38 cellular contexts compared by ENCODE assay signal in the genomic region with DNA sequence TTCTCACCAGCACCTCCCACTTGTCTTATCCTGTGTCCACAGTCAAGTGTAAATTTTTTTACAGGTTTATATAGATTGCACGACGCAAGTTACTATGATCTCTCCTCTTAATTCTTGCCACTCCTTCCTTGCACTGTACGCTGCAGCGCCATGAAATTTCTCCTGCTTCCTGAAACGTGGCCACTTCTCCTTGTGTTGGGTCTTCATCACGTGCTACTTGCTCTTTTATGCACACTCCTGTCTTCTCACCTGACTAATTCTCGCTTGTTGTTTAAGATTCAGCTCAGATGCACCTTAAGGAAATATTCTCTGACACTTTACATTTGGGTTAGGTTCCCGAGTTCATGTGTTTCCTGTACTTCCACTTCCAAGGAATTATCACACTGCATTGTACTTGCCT.
"Had no signal": no experiment of that assay in that cellular context is flagged by ENCODE, and none has a peak within 500 bp of the region (broad histone marks: within the 10 kb centered on the region; RNA-seq: fewer than 3 reads in every experiment).

No MANE protein-coding gene starts in this region.

- H3K9me3 ChIP-seq: adrenal gland, ascending aorta, body of pancreas had no signal

- DNase-seq: activated effector memory CD4-positive, alpha-beta T cell treated with anti-CD3 and anti-CD28 coated beads, Interleukin-2, amount 50 U/mL, for 16 hours; activated effector memory CD4-positive, alpha-beta T cell treated with Interleukin-2 at 50 U/mL for 16 hours; activated gamma-delta T cell; activated gamma-delta T cell treated with Interleukin-2 at 50 U/mL for 16 hours; activated naive CD4-positive, alpha-beta T cell; activated naive CD4-positive, alpha-beta T cell treated with anti-CD3 and anti-CD28 coated beads for 36 hours; activated naive CD4-positive, alpha-beta T cell treated with anti-CD3 and anti-CD28 coated beads, Interleukin-2, amount 10 ng/mL, durations not matched to agents 7 days and 5 days; activated naive CD4-positive, alpha-beta T cell treated with anti-CD3 and anti-CD28 coated beads, Interleukin-2, amount 50 U/mL, for 16 hours; activated naive CD4-positive, alpha-beta T cell treated with Interleukin-2 at 50 U/mL for 16 hours; activated naive CD8-positive, alpha-beta T cell treated with anti-CD3 and anti-CD28 coated beads for 36 hours; activated naive CD8-positive, alpha-beta T cell treated with anti-CD3 and anti-CD28 coated beads, Interleukin-2, amount 10 ng/mL, durations not matched to agents 7 days and 5 days; activated naive CD8-positive, alpha-beta T cell treated with anti-CD3 and anti-CD28 coated beads, Interleukin-2, amount 50 U/mL, for 24 hours; activated T-cell treated with anti-CD3 and anti-CD28 coated beads, Interleukin-2, amount 50 U/mL, for 1 hour; activated T-cell treated with anti-CD3 and anti-CD28 coated beads, Interleukin-2, amount 50 U/mL, for 24 hours; activated T-cell treated with anti-CD3 and anti-CD28 coated beads, Interleukin-2, amount 50 U/mL, for 4 hours; activated T-cell treated with anti-CD3 and anti-CD28 coated beads, Interleukin-2, amount 50 U/mL, for 48 hours; activated T-cell treated with anti-CD3 and anti-CD28 coated beads, Interleukin-2, amount 50 U/mL, for 72 hours; adrenal gland; amygdala; anterior cingulate cortex; aorta; body of pancreas; brain microvascular endothelial cell; caudate nucleus; central memory CD4-positive, alpha-beta T cell; cerebellar nuclear complex had no signal

- ATAC-seq: activated naive CD4-positive, alpha-beta T cell treated with anti-CD3 and anti-CD28 coated beads, Interleukin-2, amount 50 U/mL, for 72 hours; activated naive CD8-positive, alpha-beta T cell treated with anti-CD3 and anti-CD28 coated beads, Interleukin-2, amount 50 U/mL, for 24 hours; activated T-cell treated with anti-CD3 and anti-CD28 coated beads, Interleukin-2, amount 50 U/mL, for 4 hours; activated T-cell treated with anti-CD3 and anti-CD28 coated beads, Interleukin-2, amount 50 U/mL, for 72 hours; activated T-helper 17 cell treated with anti-CD3 and anti-CD28 coated beads, Interleukin-2, amount 50 U/mL, for 72 hours; body of pancreas had no signal

- FAIRE-seq: astrocyte had no signal

- H3K4me1 Mint-ChIP-seq: activated naive CD4-positive, alpha-beta T cell treated with anti-CD3 and anti-CD28 coated beads, Interleukin-2, amount 10 ng/mL, durations not matched to agents 7 days and 5 days; activated naive CD4-positive, alpha-beta T cell treated with anti-CD3 and anti-CD28 coated beads, Interleukin-2, amount 50 U/mL, for 24 hours; activated naive CD8-positive, alpha-beta T cell treated with anti-CD3 and anti-CD28 coated beads for 36 hours; activated naive CD8-positive, alpha-beta T cell treated with anti-CD3 and anti-CD28 coated beads, Interleukin-2, amount 10 ng/mL, durations not matched to agents 7 days and 5 days; activated T-helper 17 cell treated with anti-CD3 and anti-CD28 coated beads, Interleukin-2, amount 50 U/mL, for 72 hours; central memory CD8-positive, alpha-beta T cell had no signal

- H3K4me1 ChIP-seq: adrenal gland, ascending aorta, body of pancreas, breast epithelium had no signal

- H3K4me3 ChIP-seq: adrenal gland, ascending aorta, body of pancreas, breast epithelium, cardiac muscle cell had no signal

- H3K27me3 Mint-ChIP-seq: activated naive CD4-positive, alpha-beta T cell treated with anti-CD3 and anti-CD28 coated beads, Interleukin-2, amount 10 ng/mL, durations not matched to agents 7 days and 5 days; activated naive CD4-positive, alpha-beta T cell treated with anti-CD3 and anti-CD28 coated beads, Interleukin-2, amount 50 U/mL, for 24 hours; activated naive CD8-positive, alpha-beta T cell; activated naive CD8-positive, alpha-beta T cell treated with anti-CD3 and anti-CD28 coated beads for 36 hours; activated naive CD8-positive, alpha-beta T cell treated with anti-CD3 and anti-CD28 coated beads, Interleukin-2, amount 10 ng/mL, durations not matched to agents 7 days and 5 days; activated naive CD8-positive, alpha-beta T cell treated with anti-CD3 and anti-CD28 coated beads, Interleukin-2, amount 50 U/mL, for 24 hours; activated T-cell treated with anti-CD3 and anti-CD28 coated beads, Interleukin-2, amount 50 U/mL, for 24 hours; activated T-helper 17 cell treated with anti-CD3 and anti-CD28 coated beads, Interleukin-2, amount 50 U/mL, for 72 hours; brain; central memory CD8-positive, alpha-beta T cell had no signal

- H3K27me3 ChIP-seq: adrenal gland, ascending aorta, body of pancreas, brain microvascular endothelial cell, breast epithelium, cardiac muscle cell had no signal

- H3K27ac ChIP-seq: adrenal gland, ascending aorta, body of pancreas, brain microvascular endothelial cell, breast epithelium, cardiac muscle cell had no signal

- H3K9me3 Mint-ChIP-seq: activated naive CD4-positive, alpha-beta T cell treated with anti-CD3 and anti-CD28 coated beads for 36 hours; activated naive CD4-positive, alpha-beta T cell treated with anti-CD3 and anti-CD28 coated beads, Interleukin-2, amount 10 ng/mL, durations not matched to agents 7 days and 5 days; activated naive CD4-positive, alpha-beta T cell treated with anti-CD3 and anti-CD28 coated beads, Interleukin-2, amount 50 U/mL, for 24 hours; activated naive CD4-positive, alpha-beta T cell treated with anti-CD3 and anti-CD28 coated beads, Interleukin-2, amount 50 U/mL, for 72 hours; activated naive CD8-positive, alpha-beta T cell treated with anti-CD3 and anti-CD28 coated beads for 36 hours; activated naive CD8-positive, alpha-beta T cell treated with anti-CD3 and anti-CD28 coated beads, Interleukin-2, amount 10 ng/mL, durations not matched to agents 7 days and 5 days; activated naive CD8-positive, alpha-beta T cell treated with anti-CD3 and anti-CD28 coated beads, Interleukin-2, amount 50 U/mL, for 24 hours; activated T-cell treated with anti-CD3 and anti-CD28 coated beads, Interleukin-2, amount 50 U/mL, for 24 hours; activated T-cell treated with anti-CD3 and anti-CD28 coated beads, Interleukin-2, amount 50 U/mL, for 4 hours; activated T-cell treated with anti-CD3 and anti-CD28 coated beads, Interleukin-2, amount 50 U/mL, for 72 hours; activated T-helper 1 cell treated with anti-CD3 and anti-CD28 coated beads, Interleukin-12 subunit alpha, Interleukin-12 subunit beta, Interleukin-2, Interleukin-4 antibody, amounts not matched to agents 30 ng/mL and 10 ng/mL and 1 ng/mL, durations not matched to agents 14 hours and 24 hours and 36 hours; activated T-helper 17 cell treated with anti-CD3 and anti-CD28 coated beads, Interleukin-2, amount 50 U/mL, for 72 hours; activated T-helper 2 cell treated with anti-CD3 and anti-CD28 coated beads, Interferon-gamma antibody, Interleukin-2, Interleukin-4, amounts not matched to agents 10 μg/mL and 5 μg/mL and 100 μg/mL, durations not matched to agents 14 hours and 24 hours and 36 hours; central memory CD8-positive, alpha-beta T cell had no signal

- H3K36me3 Mint-ChIP-seq: activated naive CD4-positive, alpha-beta T cell treated with anti-CD3 and anti-CD28 coated beads, Interleukin-2, amount 50 U/mL, for 72 hours; brain had no signal

- H3K36me3 ChIP-seq: adrenal gland, brain microvascular endothelial cell, breast epithelium, cardiac muscle cell had no signal

- H3K27ac Mint-ChIP-seq: activated naive CD4-positive, alpha-beta T cell treated with anti-CD3 and anti-CD28 coated beads for 36 hours; activated naive CD4-positive, alpha-beta T cell treated with anti-CD3 and anti-CD28 coated beads, Interleukin-2, amount 10 ng/mL, durations not matched to agents 7 days and 5 days; activated naive CD4-positive, alpha-beta T cell treated with anti-CD3 and anti-CD28 coated beads, Interleukin-2, amount 50 U/mL, for 24 hours; activated naive CD4-positive, alpha-beta T cell treated with anti-CD3 and anti-CD28 coated beads, Interleukin-2, amount 50 U/mL, for 72 hours; activated naive CD8-positive, alpha-beta T cell; activated naive CD8-positive, alpha-beta T cell treated with anti-CD3 and anti-CD28 coated beads for 36 hours; activated naive CD8-positive, alpha-beta T cell treated with anti-CD3 and anti-CD28 coated beads, Interleukin-2, amount 10 ng/mL, durations not matched to agents 7 days and 5 days; activated naive CD8-positive, alpha-beta T cell treated with anti-CD3 and anti-CD28 coated beads, Interleukin-2, amount 50 U/mL, for 24 hours; activated T-cell treated with anti-CD3 and anti-CD28 coated beads, Interleukin-2, amount 50 U/mL, for 24 hours; activated T-cell treated with anti-CD3 and anti-CD28 coated beads, Interleukin-2, amount 50 U/mL, for 72 hours; activated T-helper 1 cell treated with anti-CD3 and anti-CD28 coated beads, Interleukin-12 subunit alpha, Interleukin-12 subunit beta, Interleukin-2, Interleukin-4 antibody, amounts not matched to agents 30 ng/mL and 10 ng/mL and 1 ng/mL, durations not matched to agents 14 hours and 24 hours and 36 hours; activated T-helper 17 cell treated with anti-CD3 and anti-CD28 coated beads, Interleukin-2, amount 50 U/mL, for 72 hours; activated T-helper 2 cell treated with anti-CD3 and anti-CD28 coated beads, Interferon-gamma antibody, Interleukin-2, Interleukin-4, amounts not matched to agents 10 μg/mL and 5 μg/mL and 100 μg/mL, durations not matched to agents 14 hours and 24 hours and 36 hours; brain had no signal

- H3K4me3 Mint-ChIP-seq: activated naive CD4-positive, alpha-beta T cell treated with anti-CD3 and anti-CD28 coated beads for 36 hours; activated naive CD4-positive, alpha-beta T cell treated with anti-CD3 and anti-CD28 coated beads, Interleukin-2, amount 10 ng/mL, durations not matched to agents 7 days and 5 days; activated naive CD4-positive, alpha-beta T cell treated with anti-CD3 and anti-CD28 coated beads, Interleukin-2, amount 50 U/mL, for 24 hours; activated naive CD8-positive, alpha-beta T cell; activated naive CD8-positive, alpha-beta T cell treated with anti-CD3 and anti-CD28 coated beads for 36 hours; activated naive CD8-positive, alpha-beta T cell treated with anti-CD3 and anti-CD28 coated beads, Interleukin-2, amount 10 ng/mL, durations not matched to agents 7 days and 5 days; activated naive CD8-positive, alpha-beta T cell treated with anti-CD3 and anti-CD28 coated beads, Interleukin-2, amount 50 U/mL, for 24 hours; activated T-cell treated with anti-CD3 and anti-CD28 coated beads, Interleukin-2, amount 50 U/mL, for 24 hours; activated T-cell treated with anti-CD3 and anti-CD28 coated beads, Interleukin-2, amount 50 U/mL, for 4 hours; activated T-cell treated with anti-CD3 and anti-CD28 coated beads, Interleukin-2, amount 50 U/mL, for 72 hours; activated T-helper 1 cell treated with anti-CD3 and anti-CD28 coated beads, Interleukin-12 subunit alpha, Interleukin-12 subunit beta, Interleukin-2, Interleukin-4 antibody, amounts not matched to agents 30 ng/mL and 10 ng/mL and 1 ng/mL, durations not matched to agents 14 hours and 24 hours and 36 hours; activated T-helper 17 cell treated with anti-CD3 and anti-CD28 coated beads, Interleukin-2, amount 50 U/mL, for 72 hours; brain; central memory CD8-positive, alpha-beta T cell had no signal
